ENCODE assay signal across 1 cellular context in genomic region chr10:80194373-80195045, GRCh38.
TF ChIP-seq lines count a peak whose summit lies in the region.

No MANE protein-coding gene starts in this region.

TF ChIP-seq in GM23338, 12 proteins besides CTCF, POLR2A, EP300 and RAD21 (continued from another document):
- TF ChIP-seq ZNF462 (CRISPR knock-in tag; IDR thresholded peaks at IDR 0.05): no peak
- no peak for TF ChIP-seq ETS1 (IDR thresholded peaks at IDR 0.05)
- no peak for TF ChIP-seq STAT1 (IDR thresholded peaks at IDR 0.05; ENCODE audit: unreplicated experiment)
- TF ChIP-seq ZNF331 (CRISPR knock-in tag; IDR thresholded peaks at IDR 0.05; ENCODE audit: low read depth): no peak
- no peak for TF ChIP-seq ZNF114 (CRISPR knock-in tag; IDR thresholded peaks at IDR 0.05)
- no peak for TF ChIP-seq JUNB (IDR thresholded peaks at IDR 0.05; ENCODE audit: unreplicated experiment)
